ENCODE assay signal across 14 cellular contexts in the genomic region with DNA sequence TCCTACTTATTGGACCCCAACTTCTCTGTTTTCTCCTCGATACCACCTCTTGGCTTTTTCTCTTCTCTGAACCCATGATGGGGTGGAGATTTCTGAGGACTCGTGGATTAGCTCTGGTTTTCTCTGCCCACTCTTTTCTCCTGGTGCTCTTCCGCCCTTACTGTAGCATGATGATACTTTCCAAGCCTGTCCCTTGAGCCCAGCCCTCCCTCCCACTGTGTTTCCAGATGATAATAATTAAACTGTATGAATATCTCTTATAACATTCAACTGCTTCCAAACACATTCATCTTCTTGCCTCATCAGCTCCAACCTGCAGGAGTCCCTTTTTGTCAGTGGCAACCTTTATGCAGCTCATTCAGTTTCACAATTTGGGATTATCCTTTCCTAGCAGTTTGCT.
DNase-seq lines count a peak whose midpoint lies in the region; ATAC-seq and TF ChIP-seq lines count a peak whose summit lies in the region.
"Had no signal": no experiment of that assay in that cellular context is flagged by ENCODE, and none has a peak within 500 bp of the region (broad histone marks: within the 10 kb centered on the region; RNA-seq: fewer than 3 reads in every experiment).

No MANE protein-coding gene starts in this region.

- peak; percentile 33 for DNase-seq in AG20443 (ENCODE audit: low spot score)
- peak; percentile 35 for DNase-seq in NCI-H69 (lab: John Stamatoyannopoulos, UW)
- DNase-seq in fibroblast of gingiva (ENCODE audit: low read depth) = peak; percentile 71
- no peak for DNase-seq in suprapubic skin (ENCODE audit: low spot score in 2 of 2)
- DNase-seq in DMS53 (lab: John Stamatoyannopoulos, UW) = no peak
- DNase-seq: 8988T; C1 segment of cervical spinal cord; CD4-positive, alpha-beta memory T cell; DMS79 treated with DMSO at 0.1 percent for 48 hours; KBM-7 had no signal

- H3K4me3 ChIP-seq in suprapubic skin = no peak overlapping the region

- TF ChIP-seq POLR2A in suprapubic skin (IDR thresholded peaks at IDR 0.05) = no peak

- WGBS in suprapubic skin = 65% methylated on average over 3 of the region's 3 CpGs

- H3K9me3 ChIP-seq in suprapubic skin = no peaks in the 10 kb centered on the region

- no peak for TF ChIP-seq CTCF in suprapubic skin (IDR thresholded peaks at IDR 0.05)

- H3K36me3 ChIP-seq in suprapubic skin = no peaks in the 10 kb centered on the region

- no peak for TF ChIP-seq EP300 in suprapubic skin (IDR thresholded peaks at IDR 0.05)

- peaks cover 10% of the 10 kb centered on the region for H3K4me1 ChIP-seq in suprapubic skin

- H3K27ac ChIP-seq in suprapubic skin = peak overlapping the region; percentile 75
- H3K27ac ChIP-seq: HL-60 had no signal

- ATAC-seq in GM21619 (IDR thresholded peaks at IDR 0.05; ENCODE audit: unreplicated experiment) = no peak
- no peak for ATAC-seq in GM19023 (IDR thresholded peaks at IDR 0.05; ENCODE audit: unreplicated experiment)
- ATAC-seq: HCT116 had no signal

- H3K27me3 ChIP-seq in suprapubic skin = no peaks in the 10 kb centered on the region

Comparison
In these comparisons a context has a peak if more than half of its experiments do, and no peak if none do; other contexts are left out.
1. DNase-seq: peak in AG20443 (single experiment), NCI-H69 (single experiment) and fibroblast of gingiva (single experiment); none in suprapubic skin (0 of 2) and DMS53 (single experiment).